11 cellular contexts compared by ENCODE assay signal in the genomic region with DNA sequence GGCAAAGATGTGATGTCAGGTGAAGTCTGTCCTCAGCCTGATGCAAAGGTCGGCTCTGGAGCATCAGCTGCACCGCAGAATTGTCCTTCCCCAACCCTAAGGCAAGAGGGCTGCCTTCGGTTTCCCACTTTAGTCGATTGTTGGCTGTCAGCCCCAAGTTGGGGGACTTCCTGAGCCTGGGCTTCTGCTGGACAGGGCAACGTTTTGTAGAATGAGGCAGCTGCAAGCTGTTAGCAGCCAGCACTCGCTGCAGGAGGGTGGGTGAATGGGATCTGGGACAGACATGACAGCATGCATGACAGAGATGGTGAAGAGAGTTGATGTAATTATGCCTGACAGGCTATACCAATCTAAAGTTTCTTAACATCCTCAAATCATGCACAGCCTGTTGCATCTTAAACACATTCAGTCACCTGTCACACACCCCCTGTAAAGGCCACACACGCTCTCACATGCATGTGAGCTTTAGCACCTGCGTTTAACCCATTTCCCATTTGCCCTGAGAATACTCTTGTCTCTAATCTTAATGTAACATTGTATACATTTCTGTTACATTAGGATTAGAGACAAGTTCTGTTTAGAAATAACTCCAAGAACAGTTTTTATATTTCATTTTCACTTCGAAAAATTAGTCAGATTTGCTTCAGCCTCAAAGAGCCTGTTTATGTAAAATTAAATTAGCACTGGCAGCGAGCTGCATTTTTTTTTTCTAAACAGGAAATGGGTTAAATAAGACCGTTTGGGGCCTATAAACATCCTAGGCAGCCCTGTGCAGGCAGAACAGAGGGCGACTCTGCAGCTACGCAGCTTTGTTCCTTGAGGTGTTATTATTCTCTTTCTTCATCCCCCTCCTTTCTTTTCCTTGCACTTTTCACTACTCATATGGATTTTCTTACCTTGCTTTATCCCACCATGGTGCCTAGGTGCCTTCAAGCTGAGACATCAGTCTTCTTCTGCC. TPM values are rescaled to one million over a fixed set of nuclear protein-coding genes. Genes with fewer than 3 reads are reported as not detected.
DNase-seq lines count a peak whose midpoint lies in the region; ATAC-seq and TF ChIP-seq lines count a peak whose summit lies in the region.
"Had no signal": no experiment of that assay in that cellular context is flagged by ENCODE, and none has a peak within 500 bp of the region (broad histone marks: within the 10 kb centered on the region; RNA-seq: fewer than 3 reads in every experiment).

No MANE protein-coding gene starts in this region.

- peak overlapping the region; percentile 80 for H3K27ac ChIP-seq in DND-41 (ENCODE audit: low read length)

- TF ChIP-seq CTCF in DND-41 (IDR thresholded peaks at IDR 0.05; ENCODE audit: borderline replicate concordance, extremely low read depth, low read length, poor library complexity, severe bottlenecking) (peak; percentile 12), endothelial cell (IDR thresholded peaks at IDR 0.05; ENCODE audit: unreplicated experiment) (no peak)

- DNase-seq in DND-41, result peak; percentile 65
- no peak for DNase-seq in endothelial cell (ENCODE audit: low spot score)
- peak; percentile 84 for DNase-seq in retina
- DNase-seq in glomerular visceral epithelial cell (ENCODE audit: extremely low spot score), result no peak
- DNase-seq in dedifferentiated amniotic fluid mesenchymal stem cell (ENCODE audit: extremely low spot score), result no peak
- DNase-seq: DMS153, NCI-H2227 treated with DMSO at 0.1 percent for 48 hours, Right ventricle myocardium superior had no signal

- peak overlapping the region; percentile 58 for H2AFZ ChIP-seq in DND-41 (ENCODE audit: low read depth, low read length)

- peaks cover 6% of the 10 kb centered on the region for H3K9me3 ChIP-seq in DND-41 (ENCODE audit: insufficient read depth, low read length, severe bottlenecking)

- peak; percentile 84 for ATAC-seq in DND-41 (ENCODE audit: insufficient read depth, low read depth)
- ATAC-seq in GM19324 (IDR thresholded peaks at IDR 0.05; ENCODE audit: low FRiP score, unreplicated experiment), result no peak
- ATAC-seq: WTC11 had no signal

- no peaks in the 10 kb centered on the region for H4K20me1 ChIP-seq in DND-41 (ENCODE audit: insufficient read depth, low read length)

- no peaks in the 10 kb centered on the region for H3K9me3 Mint-ChIP-seq in endothelial cell (ENCODE audit: unreplicated experiment)
- H3K9me3 Mint-ChIP-seq: WTC11 had no signal

- H3K79me2 ChIP-seq in DND-41 (ENCODE audit: insufficient read depth, low read length), result no peaks in the 10 kb centered on the region

- peak overlapping the region in 1 of 2 experiments; percentile 39; a peak in 2 of 4 replicates for H3K4me3 ChIP-seq in DND-41 (ENCODE audit: low read depth in 1 of 2, low read length in 2 of 2)

- H3K9ac ChIP-seq in DND-41 (ENCODE audit: low read depth, low read length), result peak overlapping the region; percentile 33; the same call in 1 of the 2 replicates

- H3K27me3 Mint-ChIP-seq in endothelial cell (ENCODE audit: unreplicated experiment), result peaks cover 2% of the 10 kb centered on the region

- H3K4me2 ChIP-seq in DND-41 (ENCODE audit: insufficient read depth, low read length), result peak overlapping the region; percentile 21; the same call in 1 of the 2 replicates

- H3K4me3 Mint-ChIP-seq in endothelial cell (ENCODE audit: unreplicated experiment), result no peak overlapping the region
- H3K4me3 Mint-ChIP-seq: WTC11 had no signal

- H3K4me1 ChIP-seq in DND-41 (ENCODE audit: insufficient read depth, low read length), result peaks cover 24% of the 10 kb centered on the region

- no peaks in the 10 kb centered on the region for H3K36me3 ChIP-seq in DND-41 (ENCODE audit: insufficient read depth, low read length)

- H3K4me1 Mint-ChIP-seq in endothelial cell (ENCODE audit: unreplicated experiment), result peaks cover 56% of the 10 kb centered on the region

- peak overlapping the region; percentile 94 for H3K27ac Mint-ChIP-seq in endothelial cell (ENCODE audit: unreplicated experiment)
- H3K27ac Mint-ChIP-seq: WTC11 had no signal

- no peaks in the 10 kb centered on the region for H3K36me3 Mint-ChIP-seq in endothelial cell (ENCODE audit: low read depth, unreplicated experiment)
- H3K36me3 Mint-ChIP-seq: WTC11 had no signal

- no peaks in the 10 kb centered on the region for H3K27me3 ChIP-seq in DND-41 (ENCODE audit: insufficient read depth, low read length, poor library complexity)

TF ChIP-seq in PFSK-1, 5 proteins besides CTCF, POLR2A, EP300 and RAD21:
- TF ChIP-seq SIN3A (IDR thresholded peaks at IDR 0.05; ENCODE audit: borderline replicate concordance, insufficient read depth, low read length) (no peak), POLR2AphosphoS5 (IDR thresholded peaks at IDR 0.05; ENCODE audit: low read depth, low read length) (no peak), TAF1 (IDR thresholded peaks at IDR 0.05; ENCODE audit: borderline replicate concordance, insufficient read depth, low read length) (no peak), FOXP2 (optimal IDR thresholded peaks at IDR 0.05; ENCODE audit: borderline replicate concordance, extremely low read depth, extremely low read length, insufficient read depth) (peak; percentile 20)
- TF ChIP-seq, protein P1, sequence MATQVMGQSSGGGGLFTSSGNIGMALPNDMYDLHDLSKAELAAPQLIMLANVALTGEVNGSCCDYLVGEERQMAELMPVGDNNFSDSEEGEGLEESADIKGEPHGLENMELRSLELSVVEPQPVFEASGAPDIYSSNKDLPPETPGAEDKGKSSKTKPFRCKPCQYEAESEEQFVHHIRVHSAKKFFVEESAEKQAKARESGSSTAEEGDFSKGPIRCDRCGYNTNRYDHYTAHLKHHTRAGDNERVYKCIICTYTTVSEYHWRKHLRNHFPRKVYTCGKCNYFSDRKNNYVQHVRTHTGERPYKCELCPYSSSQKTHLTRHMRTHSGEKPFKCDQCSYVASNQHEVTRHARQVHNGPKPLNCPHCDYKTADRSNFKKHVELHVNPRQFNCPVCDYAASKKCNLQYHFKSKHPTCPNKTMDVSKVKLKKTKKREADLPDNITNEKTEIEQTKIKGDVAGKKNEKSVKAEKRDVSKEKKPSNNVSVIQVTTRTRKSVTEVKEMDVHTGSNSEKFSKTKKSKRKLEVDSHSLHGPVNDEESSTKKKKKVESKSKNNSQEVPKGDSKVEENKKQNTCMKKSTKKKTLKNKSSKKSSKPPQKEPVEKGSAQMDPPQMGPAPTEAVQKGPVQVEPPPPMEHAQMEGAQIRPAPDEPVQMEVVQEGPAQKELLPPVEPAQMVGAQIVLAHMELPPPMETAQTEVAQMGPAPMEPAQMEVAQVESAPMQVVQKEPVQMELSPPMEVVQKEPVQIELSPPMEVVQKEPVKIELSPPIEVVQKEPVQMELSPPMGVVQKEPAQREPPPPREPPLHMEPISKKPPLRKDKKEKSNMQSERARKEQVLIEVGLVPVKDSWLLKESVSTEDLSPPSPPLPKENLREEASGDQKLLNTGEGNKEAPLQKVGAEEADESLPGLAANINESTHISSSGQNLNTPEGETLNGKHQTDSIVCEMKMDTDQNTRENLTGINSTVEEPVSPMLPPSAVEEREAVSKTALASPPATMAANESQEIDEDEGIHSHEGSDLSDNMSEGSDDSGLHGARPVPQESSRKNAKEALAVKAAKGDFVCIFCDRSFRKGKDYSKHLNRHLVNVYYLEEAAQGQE (IDR thresholded peaks at IDR 0.05; ENCODE audit: insufficient read depth in 1 of 2, low read depth in 2 of 2, low read length in 2 of 2), result peak; percentile 53 to 73; a peak in 3 of 4 replicates

RNA-seq across cellular contexts. Expression of a gene that starts 49.0 kb away (rescaled TPM):
- 29.4 TPM for polyA plus RNA-seq in PFSK-1 (2012; ENCODE audit: insufficient read length, low read depth)
- total RNA-seq in endothelial cell (ENCODE audit: unreplicated experiment), result 84.1 TPM

RNA-seq across cellular contexts. Expression of a gene that starts 49.2 kb away (rescaled TPM):
- polyA plus RNA-seq in PFSK-1 (2012; ENCODE audit: insufficient read length, low read depth), result 0.72 TPM
- 1.8 TPM for total RNA-seq in endothelial cell (ENCODE audit: unreplicated experiment)

Comparison
In these comparisons a context has a peak if more than half of its experiments do, and no peak if none do; other contexts are left out.
1. DNase-seq: peak in DND-41 (single experiment) and retina (single experiment); none in endothelial cell (single experiment), glomerular visceral epithelial cell (single experiment) and dedifferentiated amniotic fluid mesenchymal stem cell (single experiment).